ENCODE assay signal across 10 cellular contexts in genomic region chr13:27868639-27869435, GRCh38. TPM values are rescaled to one million over a fixed set of nuclear protein-coding genes. Genes with fewer than 3 reads are reported as not detected.
DNase-seq lines count a peak whose midpoint lies in the region; ATAC-seq and TF ChIP-seq lines count a peak whose summit lies in the region.
"Had no signal": no experiment of that assay in that cellular context is flagged by ENCODE, and none has a peak within 500 bp of the region (broad histone marks: within the 10 kb centered on the region; RNA-seq: fewer than 3 reads in every experiment).

No MANE protein-coding gene starts in this region.

- peak in 1 of 3 donors; percentile 4 for TF ChIP-seq POLR2A in body of pancreas (IDR thresholded peaks at IDR 0.05)

- H3K27ac ChIP-seq in DOHH2 (ENCODE audit: low read depth, low read length), result no peak overlapping the region
- H3K27ac ChIP-seq in body of pancreas, result peak overlapping the region in 3 of 4 donors; percentile 54 to 71 (median 66)

- TF ChIP-seq CTCF in DOHH2 (IDR thresholded peaks at IDR 0.05; ENCODE audit: low read depth, low read length, poor library complexity, severe bottlenecking), result peak; percentile 79
- TF ChIP-seq CTCF in body of pancreas (IDR thresholded peaks at IDR 0.05), result peak; percentile 38 to 87 (median 66)
- TF ChIP-seq CTCF in nephron (IDR thresholded peaks at IDR 0.05; ENCODE audit: unreplicated experiment in 3 of 3), result peak; percentile 50 to 65 (median 51)

- H3K4me1 Mint-ChIP-seq in nephron, result no peaks in the 10 kb centered on the region
- H3K4me1 Mint-ChIP-seq: activated naive CD4-positive, alpha-beta T cell treated with anti-CD3 and anti-CD28 coated beads, Interleukin-2, amount 50 U/mL, for 24 hours had no signal

- no peak overlapping the region for H3K4me2 ChIP-seq in DOHH2 (ENCODE audit: low read length)

- H3K9me2 ChIP-seq in DOHH2 (replicated peaks; ENCODE audit: control insufficient read depth, low read length), result no peaks in the 10 kb centered on the region

- peaks cover 36% of the 10 kb centered on the region for H3K27me3 Mint-ChIP-seq in nephron (ENCODE audit: low read depth)

- H3K9me3 ChIP-seq in DOHH2 (ENCODE audit: control insufficient read depth, insufficient read depth, low read length), result no peaks in the 10 kb centered on the region
- H3K9me3 ChIP-seq in body of pancreas, result no peaks in the 10 kb centered on the region

- no peaks in the 10 kb centered on the region for H3K9me3 Mint-ChIP-seq in nephron
- H3K9me3 Mint-ChIP-seq: activated naive CD4-positive, alpha-beta T cell treated with anti-CD3 and anti-CD28 coated beads, Interleukin-2, amount 50 U/mL, for 24 hours had no signal

- no peaks in the 10 kb centered on the region for H3K36me3 Mint-ChIP-seq in nephron (ENCODE audit: low read depth)
- H3K36me3 Mint-ChIP-seq: activated naive CD4-positive, alpha-beta T cell treated with anti-CD3 and anti-CD28 coated beads, Interleukin-2, amount 50 U/mL, for 24 hours had no signal

- DNase-seq in Kasumi-1 (lab: John Stamatoyannopoulos, UW), result peak; percentile 4 to 32
- peak in 2 of 4 donors; percentile 34 to 54 for DNase-seq in body of pancreas
- DNase-seq in activated naive CD4-positive, alpha-beta T cell (lab: John Stamatoyannopoulos, UW), result no peak
- DNase-seq in NK-92 (lab: John Stamatoyannopoulos, UW; ENCODE audit: unreplicated experiment), result no peak
- no peak for DNase-seq in NCI-H1436 (lab: John Stamatoyannopoulos, UW)
- DNase-seq: NCI-H446 treated with DMSO at 0.1 percent for 48 hours had no signal

- H3K79me2 ChIP-seq in DOHH2 (ENCODE audit: control insufficient read depth, low read length), result no peaks in the 10 kb centered on the region

- H3K4me3 ChIP-seq in DOHH2 (ENCODE audit: low read length), result no peak overlapping the region
- H3K4me3 ChIP-seq in body of pancreas, result no peak overlapping the region

- 4 to 6% methylated on average over 9 of the region's 9 CpGs for WGBS in body of pancreas, 2 donors

- no peaks in the 10 kb centered on the region for H3F3A ChIP-seq in DOHH2 (ENCODE audit: control insufficient read depth, insufficient read depth)

- H4K20me1 ChIP-seq in DOHH2 (ENCODE audit: control insufficient read depth, insufficient read depth, low read depth, low read length), result no peaks in the 10 kb centered on the region

- ATAC-seq in body of pancreas (peak; percentile 85), GM18519 (IDR thresholded peaks at IDR 0.05; ENCODE audit: low FRiP score, unreplicated experiment) (no peak)

- H3K36me3 ChIP-seq in DOHH2 (ENCODE audit: control insufficient read depth, low read length) (no peaks in the 10 kb centered on the region), body of pancreas (replicated peaks in 1 of 2; ENCODE audit: insufficient read depth in 1 of 2, low read depth in 2 of 2) (no peaks in the 10 kb centered on the region)

- H3K4me3 Mint-ChIP-seq in nephron, result no peak overlapping the region
- H3K4me3 Mint-ChIP-seq: activated naive CD4-positive, alpha-beta T cell treated with anti-CD3 and anti-CD28 coated beads, Interleukin-2, amount 50 U/mL, for 24 hours had no signal

- no peak overlapping the region for H3K27ac Mint-ChIP-seq in nephron
- H3K27ac Mint-ChIP-seq: activated naive CD4-positive, alpha-beta T cell treated with anti-CD3 and anti-CD28 coated beads, Interleukin-2, amount 50 U/mL, for 24 hours had no signal

- intact Hi-C loops in body of pancreas (cut with DNase I), result loop anchor here (10.0 kb wide), 1 partner anchor 76 kb away; no protein-coding TSS in a partner anchor

- H3K27me3 ChIP-seq in DOHH2 (ENCODE audit: control insufficient read depth, low read length) (peaks cover 5% of the 10 kb centered on the region), body of pancreas (no peaks in the 10 kb centered on the region)

- H3K4me1 ChIP-seq in DOHH2 (ENCODE audit: control insufficient read depth, low read length) (no peaks in the 10 kb centered on the region), body of pancreas (peaks cover 26% of the 10 kb centered on the region)

RNA-seq across cellular contexts. Expression of gene PDX1, which starts 51.0 kb away (rescaled TPM):
- total RNA-seq in body of pancreas, result 10 to 100 TPM in 1 of 2 donors, 1 to 10 TPM in 1; 6.5 to 25.1 TPM

Comparison
In these comparisons a context has a peak if more than half of its experiments do, and no peak if none do; other contexts are left out.
1. DNase-seq: peak in Kasumi-1 (2 of 2); none in activated naive CD4-positive, alpha-beta T cell (0 of 4), NK-92 (single experiment) and NCI-H1436 (single experiment).
2. Peak in every context shown above with its lines, with median percentiles within 50 percentile points of each other: CTCF ChIP-seq.